Comparison of ENCODE assay signal across 1 cellular context in genomic region chr3:184015381-184016019, GRCh38.
TF ChIP-seq lines count a peak whose summit lies in the region.

No MANE protein-coding gene starts in this region.

TF ChIP-seq in HEK293, 187 proteins besides CTCF, POLR2A, EP300 and RAD21 (continued from another document):
- 0 out of 2 replicates have a peak, but pooled peaks have one; percentile 60 for TF ChIP-seq ZBTB48 (tag by site-specific recombination; IDR thresholded peaks at IDR 0.05)
- TF ChIP-seq ZNF623 (tag by site-specific recombination; IDR thresholded peaks at IDR 0.05) = no peak
- TF ChIP-seq ZSCAN23 (tag by site-specific recombination; IDR thresholded peaks at IDR 0.05) = no peak
- no peak for TF ChIP-seq ZNF530 (tag by site-specific recombination; IDR thresholded peaks at IDR 0.05; ENCODE audit: low read depth)
- TF ChIP-seq IKZF3 (tag by site-specific recombination; IDR thresholded peaks at IDR 0.05) = no peak
- TF ChIP-seq ZNF639 (tag by site-specific recombination; IDR thresholded peaks at IDR 0.05) = no peak
- TF ChIP-seq FEZF1 (tag by site-specific recombination; IDR thresholded peaks at IDR 0.05) = peak; percentile 59
- TF ChIP-seq ZNF558 (tag by site-specific recombination; IDR thresholded peaks at IDR 0.05) = no peak
- no peak for TF ChIP-seq ZNF112 (tag by site-specific recombination; IDR thresholded peaks at IDR 0.05)
- TF ChIP-seq ZNF391 (tag by site-specific recombination; IDR thresholded peaks at IDR 0.05; ENCODE audit: borderline replicate concordance, low read depth) = no peak
- no peak for TF ChIP-seq SP3 (tag by site-specific recombination; IDR thresholded peaks at IDR 0.05)
- TF ChIP-seq ZNF837 (tag by site-specific recombination; IDR thresholded peaks at IDR 0.05) = no peak
- TF ChIP-seq ZNF830 (tag by site-specific recombination; IDR thresholded peaks at IDR 0.05; ENCODE audit: low read depth) = no peak
- TF ChIP-seq TRIM28 (IDR thresholded peaks at IDR 0.05; ENCODE audit: borderline replicate concordance, low read length) = peak; percentile 73
- 0 out of 2 replicates have a peak, but pooled peaks have one; percentile 26 for TF ChIP-seq ZNF341 (tag by site-specific recombination; IDR thresholded peaks at IDR 0.05; ENCODE audit: low read depth)
- TF ChIP-seq MZF1 (tag by site-specific recombination; IDR thresholded peaks at IDR 0.05; ENCODE audit: borderline replicate concordance) = no peak
- no peak for TF ChIP-seq ZNF791 (tag by site-specific recombination; IDR thresholded peaks at IDR 0.05)
- TF ChIP-seq ZNF175 (tag by site-specific recombination; IDR thresholded peaks at IDR 0.05) = no peak
- TF ChIP-seq ZNF473 (tag by site-specific recombination; IDR thresholded peaks at IDR 0.05) = no peak
- no peak for TF ChIP-seq ZNF658 (tag by site-specific recombination; IDR thresholded peaks at IDR 0.05)
- no peak for TF ChIP-seq ZNF704 (tag by site-specific recombination; IDR thresholded peaks at IDR 0.05)
- no peak for TF ChIP-seq ZNF146 (tag by site-specific recombination; IDR thresholded peaks at IDR 0.05)
- no peak for TF ChIP-seq ZNF768 (tag by site-specific recombination; IDR thresholded peaks at IDR 0.05)
- no peak for TF ChIP-seq ZNF2 (tag by site-specific recombination; IDR thresholded peaks at IDR 0.05)
- 0 out of 2 replicates have a peak, but pooled peaks have one; percentile 38 for TF ChIP-seq HIC1 (tag by site-specific recombination; IDR thresholded peaks at IDR 0.05)
- TF ChIP-seq ZBTB21 (tag by site-specific recombination; IDR thresholded peaks at IDR 0.05) = peak; percentile 65
- no peak for TF ChIP-seq ZNF654 (tag by site-specific recombination; IDR thresholded peaks at IDR 0.05; ENCODE audit: low read depth)
- no peak for TF ChIP-seq KLF7 (tag by site-specific recombination; IDR thresholded peaks at IDR 0.05; ENCODE audit: borderline replicate concordance)
- TF ChIP-seq ZNF354C (tag by site-specific recombination; IDR thresholded peaks at IDR 0.05; ENCODE audit: borderline replicate concordance, low read depth) = no peak
